Comparison of ENCODE assay signal across 8 cellular contexts in genomic region chr11:33375688-33376311, GRCh38. TPM values are rescaled to one million over a fixed set of nuclear protein-coding genes. Genes with fewer than 3 reads are reported as not detected.
A peak's percentile ranks its signal among the peaks of the same experiment; 100 is the strongest.
DNase-seq lines count a peak whose midpoint lies in the region; ATAC-seq and TF ChIP-seq lines count a peak whose summit lies in the region.

Gene KIAA1549L, plus strand, starts transcription at chr11:33376108.

- peaks cover 3% of the 10 kb centered on the region for H3K4me1 ChIP-seq in hepatocyte (ENCODE audit: insufficient read depth)

- H3K27ac ChIP-seq in hepatocyte: no peak within 1 kb of the TSS

- POLR2A ChIA-PET in activated CD8-positive, alpha-beta T cell treated with anti-CD3 and anti-CD28 coated beads, Interleukin-2, amount 10 ng/mL, durations not matched to agents 7 days and 5 days (lab: Charles Lee): interaction anchor here (0.6 kb wide), 1 partner anchor 60 kb away, joined by 4 read pairs; no protein-coding TSS in a partner anchor

- peak within 1 kb of the TSS; percentile 86 for H2AFZ ChIP-seq in hepatocyte

- no peaks in the 10 kb centered on the region for H3K9me2 ChIP-seq in hepatocyte (replicated peaks; ENCODE audit: insufficient read depth)

- ATAC-seq in HG02798 (IDR thresholded peaks at IDR 0.05; ENCODE audit: poor library complexity, unreplicated experiment): peak; percentile 31
- no peak for ATAC-seq in activated CD8-positive, alpha-beta T cell treated with anti-CD3 and anti-CD28 coated beads, Interleukin-2, amount 10 ng/mL, durations not matched to agents 7 days and 5 days
- no peak for ATAC-seq in stimulated activated effector memory CD8-positive, alpha-beta T cell treated with anti-CD3 and anti-CD28 coated beads, Interleukin-12 subunit alpha, Interleukin-12 subunit beta, amount 100 ng/mL, for 72 hours
- ATAC-seq in HG03442 (IDR thresholded peaks at IDR 0.05; ENCODE audit: unreplicated experiment): no peak
- ATAC-seq in GM21528 (IDR thresholded peaks at IDR 0.05; ENCODE audit: low FRiP score, unreplicated experiment): no peak

- H3K79me2 ChIP-seq in hepatocyte: no peaks in the 10 kb centered on the region

- CTCF ChIA-PET in activated CD8-positive, alpha-beta T cell treated with anti-CD3 and anti-CD28 coated beads, Interleukin-2, amount 10 ng/mL, durations not matched to agents 7 days and 5 days (lab: Charles Lee): no interaction called here

- H3K27me3 ChIP-seq in hepatocyte: peaks cover 58% of the 10 kb centered on the region

- peaks cover 4% of the 10 kb centered on the region for H3K4me1 Mint-ChIP-seq in activated CD8-positive, alpha-beta T cell treated with anti-CD3 and anti-CD28 coated beads, Interleukin-2, amount 10 ng/mL, durations not matched to agents 7 days and 5 days (ENCODE audit: low read depth)
- no peaks in the 10 kb centered on the region for H3K4me1 Mint-ChIP-seq in stimulated activated effector memory CD8-positive, alpha-beta T cell treated with anti-CD3 and anti-CD28 coated beads, Interleukin-12 subunit alpha, Interleukin-12 subunit beta, amount 100 ng/mL, for 72 hours

- peak; percentile 76 for DNase-seq in D341Med (ENCODE audit: low spot score)
- DNase-seq in activated CD8-positive, alpha-beta T cell treated with anti-CD3 and anti-CD28 coated beads, Interleukin-2, amount 10 ng/mL, durations not matched to agents 7 days and 5 days: no peak
- peak; percentile 35 for DNase-seq in hepatocyte (ENCODE audit: low spot score)
- DNase-seq in stimulated activated effector memory CD8-positive, alpha-beta T cell treated with anti-CD3 and anti-CD28 coated beads, Interleukin-12 subunit alpha, Interleukin-12 subunit beta, amount 100 ng/mL, for 72 hours (ENCODE audit: low spot score in 2 of 2): no peak
- DNase-seq in mucosa of gallbladder (ENCODE audit: low spot score): no peak

- peaks cover 51% of the 10 kb centered on the region for H3K27me3 Mint-ChIP-seq in activated CD8-positive, alpha-beta T cell treated with anti-CD3 and anti-CD28 coated beads, Interleukin-2, amount 10 ng/mL, durations not matched to agents 7 days and 5 days (ENCODE audit: low read depth)

- no peaks in the 10 kb centered on the region for H4K20me1 ChIP-seq in hepatocyte (ENCODE audit: insufficient read depth, poor library complexity, severe bottlenecking)

- no peaks in the 10 kb centered on the region for H3K36me3 ChIP-seq in hepatocyte (replicated peaks; ENCODE audit: insufficient read depth, low read depth)

- 4% methylated on average over 31 of the region's 70 CpGs for WGBS in hepatocyte (ENCODE audit: low lambda C conversion rate, missing lambda C conversion rate)

- H3K4me2 ChIP-seq in hepatocyte: peak within 1 kb of the TSS; percentile 91

- no peak within 1 kb of the TSS for H3K27ac Mint-ChIP-seq in activated CD8-positive, alpha-beta T cell treated with anti-CD3 and anti-CD28 coated beads, Interleukin-2, amount 10 ng/mL, durations not matched to agents 7 days and 5 days
- no peak within 1 kb of the TSS for H3K27ac Mint-ChIP-seq in stimulated activated effector memory CD8-positive, alpha-beta T cell treated with anti-CD3 and anti-CD28 coated beads, Interleukin-12 subunit alpha, Interleukin-12 subunit beta, amount 100 ng/mL, for 72 hours

- H3K9me3 Mint-ChIP-seq in activated CD8-positive, alpha-beta T cell treated with anti-CD3 and anti-CD28 coated beads, Interleukin-2, amount 10 ng/mL, durations not matched to agents 7 days and 5 days (ENCODE audit: insufficient read depth): no peaks in the 10 kb centered on the region
- H3K9me3 Mint-ChIP-seq in stimulated activated effector memory CD8-positive, alpha-beta T cell treated with anti-CD3 and anti-CD28 coated beads, Interleukin-12 subunit alpha, Interleukin-12 subunit beta, amount 100 ng/mL, for 72 hours: no peaks in the 10 kb centered on the region

- H3K9me3 ChIP-seq in hepatocyte (ENCODE audit: low read depth): no peaks in the 10 kb centered on the region

- peak within 1 kb of the TSS; percentile 41 for H3K4me3 Mint-ChIP-seq in activated CD8-positive, alpha-beta T cell treated with anti-CD3 and anti-CD28 coated beads, Interleukin-2, amount 10 ng/mL, durations not matched to agents 7 days and 5 days
- peak within 1 kb of the TSS; percentile 21 for H3K4me3 Mint-ChIP-seq in stimulated activated effector memory CD8-positive, alpha-beta T cell treated with anti-CD3 and anti-CD28 coated beads, Interleukin-12 subunit alpha, Interleukin-12 subunit beta, amount 100 ng/mL, for 72 hours

- H3K36me3 Mint-ChIP-seq in activated CD8-positive, alpha-beta T cell treated with anti-CD3 and anti-CD28 coated beads, Interleukin-2, amount 10 ng/mL, durations not matched to agents 7 days and 5 days (ENCODE audit: low read depth): no peaks in the 10 kb centered on the region
- H3K36me3 Mint-ChIP-seq in stimulated activated effector memory CD8-positive, alpha-beta T cell treated with anti-CD3 and anti-CD28 coated beads, Interleukin-12 subunit alpha, Interleukin-12 subunit beta, amount 100 ng/mL, for 72 hours: no peaks in the 10 kb centered on the region

- peak within 1 kb of the TSS; percentile 82 for H3K4me3 ChIP-seq in hepatocyte

- no peak for TF ChIP-seq CTCF in hepatocyte (IDR thresholded peaks at IDR 0.05; ENCODE audit: poor library complexity)

RNA-seq across cellular contexts. Expression of gene KIAA1549L, which starts in this region (rescaled TPM):
- total RNA-seq in activated CD8-positive, alpha-beta T cell treated with anti-CD3 and anti-CD28 coated beads, Interleukin-2, amount 10 ng/mL, durations not matched to agents 7 days and 5 days: not detected
- total RNA-seq in hepatocyte (0.36 and 0.57 TPM in 2 replicates), mucosa of gallbladder (0.14 TPM)
- 0.05 TPM in 1 of 2 replicates, not detected in the other for polyA plus RNA-seq in hepatocyte

Comparison
In these comparisons a context has a peak if more than half of its experiments do, and no peak if none do; other contexts are left out.
1. Peak in DNase-seq, H3K4me3 ChIP-seq and H3K4me2 ChIP-seq in hepatocyte; RNA of the gene not detected or under 1 TPM.